9 cellular contexts compared by ENCODE assay signal in genomic region chr6:158911746-158912158, GRCh38.
DNase-seq lines count a peak whose midpoint lies in the region; ATAC-seq, FAIRE-seq and TF ChIP-seq lines count a peak whose summit lies in the region.
"Had no signal": no experiment of that assay in that cellular context is flagged by ENCODE, and none has a peak within 500 bp of the region (broad histone marks: within the 10 kb centered on the region; RNA-seq: fewer than 3 reads in every experiment).

No MANE protein-coding gene starts in this region.

- H3K36me3 Mint-ChIP-seq in activated T-helper 1 cell treated with anti-CD3 and anti-CD28 coated beads, Interleukin-12 subunit alpha, Interleukin-12 subunit beta, Interleukin-2, Interleukin-4 antibody, amounts not matched to agents 30 ng/mL and 10 ng/mL and 1 ng/mL, durations not matched to agents 14 hours and 24 hours and 36 hours (ENCODE audit: low read depth): no peaks in the 10 kb centered on the region
- peaks cover 0 to 4% (median 0%) of the 10 kb centered on the region in 5 donors for H3K36me3 Mint-ChIP-seq in naive thymus-derived CD4-positive, alpha-beta T cell

- no peak overlapping the region for H3K27ac ChIP-seq in naive thymus-derived CD4-positive, alpha-beta T cell (ENCODE audit: low read depth, low read length)

- no peaks in the 10 kb centered on the region for H3K27me3 ChIP-seq in naive thymus-derived CD4-positive, alpha-beta T cell (ENCODE audit: control insufficient read depth in 2 of 2, insufficient read depth in 2 of 2, low read length in 2 of 2)

- H3K4me3 Mint-ChIP-seq in activated T-helper 1 cell treated with anti-CD3 and anti-CD28 coated beads, Interleukin-12 subunit alpha, Interleukin-12 subunit beta, Interleukin-2, Interleukin-4 antibody, amounts not matched to agents 30 ng/mL and 10 ng/mL and 1 ng/mL, durations not matched to agents 14 hours and 24 hours and 36 hours: peak overlapping the region; percentile 47
- peak overlapping the region; percentile 54 to 83 (median 70) for H3K4me3 Mint-ChIP-seq in naive thymus-derived CD4-positive, alpha-beta T cell
- H3K4me3 Mint-ChIP-seq: T-helper 1 cell treated with Interleukin-12 subunit alpha and Interleukin-12 subunit beta and Interleukin-4 antibody, amounts not matched to agents 30 μg/mL and 1 μg/mL, for 36 hours had no signal

- H3K27me3 Mint-ChIP-seq in activated T-helper 1 cell treated with anti-CD3 and anti-CD28 coated beads, Interleukin-12 subunit alpha, Interleukin-12 subunit beta, Interleukin-2, Interleukin-4 antibody, amounts not matched to agents 30 ng/mL and 10 ng/mL and 1 ng/mL, durations not matched to agents 14 hours and 24 hours and 36 hours (ENCODE audit: insufficient read depth): peaks cover 1% of the 10 kb centered on the region
- H3K27me3 Mint-ChIP-seq in naive thymus-derived CD4-positive, alpha-beta T cell: no peaks in the 10 kb centered on the region

- peak; percentile 54 for ATAC-seq in HG03378 (IDR thresholded peaks at IDR 0.05; ENCODE audit: unreplicated experiment)
- peak; percentile 35 for ATAC-seq in naive thymus-derived CD4-positive, alpha-beta T cell
- ATAC-seq in GM21723 (IDR thresholded peaks at IDR 0.05; ENCODE audit: unreplicated experiment): no peak
- ATAC-seq in left cardiac atrium: no peak

- peaks cover 10% of the 10 kb centered on the region for H3K9me3 Mint-ChIP-seq in activated T-helper 1 cell treated with anti-CD3 and anti-CD28 coated beads, Interleukin-12 subunit alpha, Interleukin-12 subunit beta, Interleukin-2, Interleukin-4 antibody, amounts not matched to agents 30 ng/mL and 10 ng/mL and 1 ng/mL, durations not matched to agents 14 hours and 24 hours and 36 hours
- peaks cover 0 to 8% (median 0%) of the 10 kb centered on the region in 11 donors for H3K9me3 Mint-ChIP-seq in naive thymus-derived CD4-positive, alpha-beta T cell

- H3K9me3 ChIP-seq in naive thymus-derived CD4-positive, alpha-beta T cell (ENCODE audit: control insufficient read depth in 2 of 3, low read length in 3 of 3): peaks cover 0 to under 1% (median 0%) of the 10 kb centered on the region in 3 experiments

- H3K4me3 ChIP-seq in GM12865 (ENCODE audit: low read depth, low read length): no peak overlapping the region
- no peak overlapping the region for H3K4me3 ChIP-seq in naive thymus-derived CD4-positive, alpha-beta T cell (ENCODE audit: low read length)
- H3K4me3 ChIP-seq in foreskin fibroblast (ENCODE audit: low read depth in 1 of 2, low read length in 2 of 2): no peak overlapping the region

- POLR2A ChIA-PET in naive thymus-derived CD4-positive, alpha-beta T cell (lab: Charles Lee): interaction anchor here (1.0 to 3.5 kb wide), 4 partner anchors 37 to 114 kb away, joined by 4 to 18 read pairs (median 4); no protein-coding TSS in a partner anchor

- CTCF ChIA-PET in naive thymus-derived CD4-positive, alpha-beta T cell (lab: Charles Lee): no interaction called here

- H3K27ac Mint-ChIP-seq in activated T-helper 1 cell treated with anti-CD3 and anti-CD28 coated beads, Interleukin-12 subunit alpha, Interleukin-12 subunit beta, Interleukin-2, Interleukin-4 antibody, amounts not matched to agents 30 ng/mL and 10 ng/mL and 1 ng/mL, durations not matched to agents 14 hours and 24 hours and 36 hours: peak overlapping the region; percentile 15
- H3K27ac Mint-ChIP-seq in naive thymus-derived CD4-positive, alpha-beta T cell: peak overlapping the region; percentile 38 to 91 (median 82)
- H3K27ac Mint-ChIP-seq: T-helper 1 cell treated with Interleukin-12 subunit alpha and Interleukin-12 subunit beta and Interleukin-4 antibody, amounts not matched to agents 30 μg/mL and 1 μg/mL, for 36 hours had no signal

- peak; percentile 74 for DNase-seq in GM12865 (ENCODE audit: low read depth)
- DNase-seq in activated T-helper 1 cell treated with anti-CD3 and anti-CD28 coated beads, Interleukin-12 subunit alpha, Interleukin-12 subunit beta, Interleukin-2, Interleukin-4 antibody, amounts not matched to agents 30 ng/mL and 10 ng/mL and 1 ng/mL, durations not matched to agents 14 hours and 24 hours and 36 hours (ENCODE audit: low spot score): no peak
- peak in 3 of 9 donors; percentile 8 to 13 (median 10) for DNase-seq in naive thymus-derived CD4-positive, alpha-beta T cell
- DNase-seq in frontal cortex (ENCODE audit: low spot score in 2 of 2): no peak
- DNase-seq in left cardiac atrium: no peak
- DNase-seq in foreskin fibroblast: no peak

- no peaks in the 10 kb centered on the region for H3K36me3 ChIP-seq in naive thymus-derived CD4-positive, alpha-beta T cell (ENCODE audit: control insufficient read depth in 2 of 3, insufficient read depth in 3 of 3, low read length in 3 of 3)

- FAIRE-seq in frontal cortex (lab: Jason Lieb, UNC): no peak

- H3K4me1 Mint-ChIP-seq in activated T-helper 1 cell treated with anti-CD3 and anti-CD28 coated beads, Interleukin-12 subunit alpha, Interleukin-12 subunit beta, Interleukin-2, Interleukin-4 antibody, amounts not matched to agents 30 ng/mL and 10 ng/mL and 1 ng/mL, durations not matched to agents 14 hours and 24 hours and 36 hours (ENCODE audit: low read depth): peaks cover 31% of the 10 kb centered on the region
- peaks cover 26 to 47% (median 37%) of the 10 kb centered on the region in 7 donors for H3K4me1 Mint-ChIP-seq in naive thymus-derived CD4-positive, alpha-beta T cell

- TF ChIP-seq CTCF in GM12865 (IDR thresholded peaks at IDR 0.05; ENCODE audit: insufficient read depth, low read depth, low read length, missing control alignments): no peak
- no peak for TF ChIP-seq CTCF in foreskin fibroblast (IDR thresholded peaks at IDR 0.05; ENCODE audit: low read depth, low read length)

- H3K4me1 ChIP-seq in naive thymus-derived CD4-positive, alpha-beta T cell (ENCODE audit: control insufficient read depth in 2 of 2, insufficient read depth in 2 of 2, low read length in 2 of 2): peaks cover 25 to 33% of the 10 kb centered on the region in 2 donors

- intact Hi-C loops in activated T-helper 1 cell treated with anti-CD3 and anti-CD28 coated beads, Interleukin-12 subunit alpha, Interleukin-12 subunit beta, Interleukin-2, Interleukin-4 antibody, amounts not matched to agents 30 ng/mL and 10 ng/mL and 1 ng/mL, durations not matched to agents 14 hours and 24 hours and 36 hours (cut with micrococcal nuclease): no loop called here
- intact Hi-C loops in naive thymus-derived CD4-positive, alpha-beta T cell (cut with micrococcal nuclease): loop anchor here in 1 of 2 donors (2.0 kb wide), 3 partner anchors 41 to 93 kb away; partner anchors contain the start of gene EZR
- intact Hi-C loops in left cardiac atrium (cut with DNase I): no loop called here

Comparison
In these comparisons a context has a peak if more than half of its experiments do, and no peak if none do; other contexts are left out.
1. ATAC-seq: peak in HG03378 (single experiment) and naive thymus-derived CD4-positive, alpha-beta T cell (single experiment); none in GM21723 (single experiment) and left cardiac atrium (0 of 2).